In genomic region chr10:118500477-118501104, GRCh38 we compare ENCODE assay signal across 1 cellular context.
TF ChIP-seq lines count a peak whose summit lies in the region.

No MANE protein-coding gene starts in this region.

TF ChIP-seq in HEK293, 187 proteins besides CTCF, POLR2A, EP300 and RAD21 (continued from another document and continues in another):
- TF ChIP-seq ZNF335 (tag by site-specific recombination; conservative IDR thresholded peaks at IDR 0.05) (no peak), ZNF560 (tag by site-specific recombination; IDR thresholded peaks at IDR 0.05; ENCODE audit: borderline replicate concordance) (peak; percentile 89), ZNF777 (tag by site-specific recombination; IDR thresholded peaks at IDR 0.05; ENCODE audit: borderline replicate concordance) (no peak), PRDM1 (tag by site-specific recombination; IDR thresholded peaks at IDR 0.05) (no peak), ZBTB7A (tag by site-specific recombination; IDR thresholded peaks at IDR 0.05; ENCODE audit: low read depth) (no peak), SALL2 (tag by site-specific recombination; IDR thresholded peaks at IDR 0.05; ENCODE audit: borderline replicate concordance) (no peak), ZNF701 (tag by site-specific recombination; IDR thresholded peaks at IDR 0.05) (no peak), ZNF324 (tag by site-specific recombination; IDR thresholded peaks at IDR 0.05) (no peak), BCL11A (tag by site-specific recombination; IDR thresholded peaks at IDR 0.05; ENCODE audit: low read depth) (no peak), ZNF16 (tag by site-specific recombination; IDR thresholded peaks at IDR 0.05; ENCODE audit: low read depth) (no peak), ZNF654 (tag by site-specific recombination; IDR thresholded peaks at IDR 0.05; ENCODE audit: low read depth) (peak; percentile 41), ZNF2 (tag by site-specific recombination; IDR thresholded peaks at IDR 0.05) (no peak), ZNF266 (tag by site-specific recombination; IDR thresholded peaks at IDR 0.05; ENCODE audit: low read depth) (peak; percentile 92), ZFP41 (tag by site-specific recombination; IDR thresholded peaks at IDR 0.05; ENCODE audit: borderline replicate concordance) (no peak), ZNF211 (tag by site-specific recombination; IDR thresholded peaks at IDR 0.05; ENCODE audit: low read depth) (no peak), ZNF157 (tag by site-specific recombination; IDR thresholded peaks at IDR 0.05) (no peak), ZNF394 (tag by site-specific recombination; IDR thresholded peaks at IDR 0.05; ENCODE audit: borderline replicate concordance) (peak; percentile 92), ZNF114 (tag by site-specific recombination; IDR thresholded peaks at IDR 0.05) (no peak), SP2 (tag by site-specific recombination; IDR thresholded peaks at IDR 0.05) (no peak), ZNF280C (tag by site-specific recombination; IDR thresholded peaks at IDR 0.05) (no peak), KLF8 (tag by site-specific recombination; IDR thresholded peaks at IDR 0.05) (no peak), ZNF23 (tag by site-specific recombination; IDR thresholded peaks at IDR 0.05; ENCODE audit: borderline replicate concordance) (no peak), ZNF202 (tag by site-specific recombination; IDR thresholded peaks at IDR 0.05; ENCODE audit: borderline replicate concordance) (peak; percentile 90), ZNF514 (tag by site-specific recombination; IDR thresholded peaks at IDR 0.05) (peak; percentile 75; the same call in 1 of the 2 replicates), ZNF600 (tag by site-specific recombination; IDR thresholded peaks at IDR 0.05) (no peak), HOXA7 (CRISPR knock-in tag; IDR thresholded peaks at IDR 0.05; ENCODE audit: borderline replicate concordance) (no peak), ZNF223 (tag by site-specific recombination; IDR thresholded peaks at IDR 0.05) (peak; percentile 55; the same call in 1 of the 2 replicates), ZNF214 (tag by site-specific recombination; IDR thresholded peaks at IDR 0.05; ENCODE audit: borderline replicate concordance) (no peak; the same call in 1 of the 2 replicates), ZEB2 (tag by site-specific recombination; IDR thresholded peaks at IDR 0.05) (no peak), ZFHX2 (tag by site-specific recombination; conservative IDR thresholded peaks at IDR 0.05) (no peak), KLF10 (tag by site-specific recombination; IDR thresholded peaks at IDR 0.05) (no peak), ZNF670 (tag by site-specific recombination; IDR thresholded peaks at IDR 0.05; ENCODE audit: low read depth) (no peak), ZFP3 (tag by site-specific recombination; IDR thresholded peaks at IDR 0.05; ENCODE audit: low read depth) (peak; percentile 50; the same call in 1 of the 2 replicates), ZNF645 (tag by site-specific recombination; IDR thresholded peaks at IDR 0.05) (no peak), MZF1 (tag by site-specific recombination; IDR thresholded peaks at IDR 0.05; ENCODE audit: borderline replicate concordance) (no peak), KLF16 (tag by site-specific recombination; IDR thresholded peaks at IDR 0.05) (no peak), ZNF292 (tag by site-specific recombination; IDR thresholded peaks at IDR 0.05; ENCODE audit: borderline replicate concordance, low read depth) (peak; percentile 85; the same call in 1 of the 2 replicates), ZNF174 (tag by site-specific recombination; IDR thresholded peaks at IDR 0.05) (no peak), ZNF544 (tag by site-specific recombination; IDR thresholded peaks at IDR 0.05) (no peak), ZNF596 (tag by site-specific recombination; IDR thresholded peaks at IDR 0.05) (no peak), ZNF530 (tag by site-specific recombination; IDR thresholded peaks at IDR 0.05; ENCODE audit: low read depth) (0 out of 2 replicates have a peak, but pooled peaks have one; percentile 42), ZNF792 (tag by site-specific recombination; IDR thresholded peaks at IDR 0.05) (no peak), REPIN1 (tag by site-specific recombination; IDR thresholded peaks at IDR 0.05; ENCODE audit: low read depth) (no peak), ZNF549 (tag by site-specific recombination; IDR thresholded peaks at IDR 0.05) (no peak), ZSCAN18 (tag by site-specific recombination; IDR thresholded peaks at IDR 0.05) (no peak), GLIS1 (tag by site-specific recombination; IDR thresholded peaks at IDR 0.05) (no peak), ZNF24 (tag by site-specific recombination; IDR thresholded peaks at IDR 0.05) (no peak), ZNF664 (tag by site-specific recombination; IDR thresholded peaks at IDR 0.05) (peak; percentile 83), ZNF704 (tag by site-specific recombination; IDR thresholded peaks at IDR 0.05) (no peak), PBX3 (CRISPR knock-in tag; IDR thresholded peaks at IDR 0.05) (no peak), ZNF629 (tag by site-specific recombination; IDR thresholded peaks at IDR 0.05) (peak; percentile 57; the same call in 1 of the 2 replicates), ZNF248 (tag by site-specific recombination; IDR thresholded peaks at IDR 0.05) (no peak), ZNF555 (tag by site-specific recombination; conservative IDR thresholded peaks at IDR 0.05) (peak; percentile 94), ZNF501 (tag by site-specific recombination; IDR thresholded peaks at IDR 0.05) (peak; percentile 67; the same call in 1 of the 2 replicates), HIC1 (tag by site-specific recombination; IDR thresholded peaks at IDR 0.05) (no peak), KLF7 (tag by site-specific recombination; IDR thresholded peaks at IDR 0.05; ENCODE audit: borderline replicate concordance) (peak; percentile 42; the same call in 1 of the 2 replicates), ZIC2 (tag by site-specific recombination; IDR thresholded peaks at IDR 0.05) (no peak), ZFP37 (tag by site-specific recombination; IDR thresholded peaks at IDR 0.05) (0 out of 2 replicates have a peak, but pooled peaks have one; percentile 59), ZNF169 (tag by site-specific recombination; IDR thresholded peaks at IDR 0.05) (no peak), ZNF571 (tag by site-specific recombination; IDR thresholded peaks at IDR 0.05) (no peak)
- TF ChIP-seq, protein P1, sequence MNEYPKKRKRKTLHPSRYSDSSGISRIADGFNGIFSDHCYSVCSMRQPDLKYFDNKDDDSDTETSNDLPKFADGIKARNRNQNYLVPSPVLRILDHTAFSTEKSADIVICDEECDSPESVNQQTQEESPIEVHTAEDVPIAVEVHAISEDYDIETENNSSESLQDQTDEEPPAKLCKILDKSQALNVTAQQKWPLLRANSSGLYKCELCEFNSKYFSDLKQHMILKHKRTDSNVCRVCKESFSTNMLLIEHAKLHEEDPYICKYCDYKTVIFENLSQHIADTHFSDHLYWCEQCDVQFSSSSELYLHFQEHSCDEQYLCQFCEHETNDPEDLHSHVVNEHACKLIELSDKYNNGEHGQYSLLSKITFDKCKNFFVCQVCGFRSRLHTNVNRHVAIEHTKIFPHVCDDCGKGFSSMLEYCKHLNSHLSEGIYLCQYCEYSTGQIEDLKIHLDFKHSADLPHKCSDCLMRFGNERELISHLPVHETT (tag by site-specific recombination; IDR thresholded peaks at IDR 0.05), result 0 out of 2 replicates have a peak, but pooled peaks have one; percentile 51
- TF ChIP-seq, protein P2, sequence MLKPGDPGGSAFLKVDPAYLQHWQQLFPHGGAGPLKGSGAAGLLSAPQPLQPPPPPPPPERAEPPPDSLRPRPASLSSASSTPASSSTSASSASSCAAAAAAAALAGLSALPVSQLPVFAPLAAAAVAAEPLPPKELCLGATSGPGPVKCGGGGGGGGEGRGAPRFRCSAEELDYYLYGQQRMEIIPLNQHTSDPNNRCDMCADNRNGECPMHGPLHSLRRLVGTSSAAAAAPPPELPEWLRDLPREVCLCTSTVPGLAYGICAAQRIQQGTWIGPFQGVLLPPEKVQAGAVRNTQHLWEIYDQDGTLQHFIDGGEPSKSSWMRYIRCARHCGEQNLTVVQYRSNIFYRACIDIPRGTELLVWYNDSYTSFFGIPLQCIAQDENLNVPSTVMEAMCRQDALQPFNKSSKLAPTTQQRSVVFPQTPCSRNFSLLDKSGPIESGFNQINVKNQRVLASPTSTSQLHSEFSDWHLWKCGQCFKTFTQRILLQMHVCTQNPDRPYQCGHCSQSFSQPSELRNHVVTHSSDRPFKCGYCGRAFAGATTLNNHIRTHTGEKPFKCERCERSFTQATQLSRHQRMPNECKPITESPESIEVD (tag by site-specific recombination; IDR thresholded peaks at IDR 0.05), result no peak
- TF ChIP-seq, protein P3, sequence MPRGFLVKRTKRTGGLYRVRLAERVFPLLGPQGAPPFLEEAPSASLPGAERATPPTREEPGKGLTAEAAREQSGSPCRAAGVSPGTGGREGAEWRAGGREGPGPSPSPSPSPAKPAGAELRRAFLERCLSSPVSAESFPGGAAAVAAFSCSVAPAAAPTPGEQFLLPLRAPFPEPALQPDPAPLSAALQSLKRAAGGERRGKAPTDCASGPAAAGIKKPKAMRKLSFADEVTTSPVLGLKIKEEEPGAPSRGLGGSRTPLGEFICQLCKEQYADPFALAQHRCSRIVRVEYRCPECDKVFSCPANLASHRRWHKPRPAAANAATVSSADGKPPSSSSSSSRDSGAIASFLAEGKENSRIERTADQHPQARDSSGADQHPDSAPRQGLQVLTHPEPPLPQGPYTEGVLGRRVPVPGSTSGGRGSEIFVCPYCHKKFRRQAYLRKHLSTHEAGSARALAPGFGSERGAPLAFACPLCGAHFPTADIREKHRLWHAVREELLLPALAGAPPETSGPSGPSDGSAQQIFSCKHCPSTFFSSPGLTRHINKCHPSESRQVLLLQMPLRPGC (tag by site-specific recombination; IDR thresholded peaks at IDR 0.05), result no peak
